In genomic region chr17:64390066-64390465, GRCh38 we compare ENCODE assay signal across 11 cellular contexts. TPM values are rescaled to one million over a fixed set of nuclear protein-coding genes. Genes with fewer than 3 reads are reported as not detected.
DNase-seq lines count a peak whose midpoint lies in the region; ATAC-seq, FAIRE-seq and TF ChIP-seq lines count a peak whose summit lies in the region.
"Had no signal": no experiment of that assay in that cellular context is flagged by ENCODE, and none has a peak within 500 bp of the region (broad histone marks: within the 10 kb centered on the region; RNA-seq: fewer than 3 reads in every experiment).

No MANE protein-coding gene starts in this region.

- CTCF ChIA-PET in T-cell (lab: Charles Lee) = no interaction called here

- POLR2A ChIA-PET in T-cell (lab: Charles Lee) = no interaction called here

- no peaks in the 10 kb centered on the region; the same call in 2 of the 3 replicates for H3K9me3 Mint-ChIP-seq in GM23338
- no peaks in the 10 kb centered on the region for H3K9me3 Mint-ChIP-seq in T-cell
- H3K9me3 Mint-ChIP-seq: WTC11 had no signal

- no peaks in the 10 kb centered on the region for H3K4me1 ChIP-seq in GM23338 (ENCODE audit: insufficient read depth)
- no peaks in the 10 kb centered on the region for H3K4me1 ChIP-seq in small intestine (ENCODE audit: control insufficient read depth in 2 of 2, insufficient read depth in 1 of 2, low read depth in 1 of 2, low read length in 1 of 2)

- H3K27me3 ChIP-seq in GM23338 (ENCODE audit: insufficient read depth) = no peaks in the 10 kb centered on the region
- H3K27me3 ChIP-seq in small intestine (ENCODE audit: control insufficient read depth in 2 of 2, insufficient read depth in 2 of 2, low read length in 2 of 2) = no peaks in the 10 kb centered on the region

- H3K4me3 Mint-ChIP-seq in GM23338 (no peak overlapping the region), T-cell (peak overlapping the region; percentile 28 to 82 (median 74))
- H3K4me3 Mint-ChIP-seq: WTC11 had no signal

- H3K27ac Mint-ChIP-seq in GM23338 (no peak overlapping the region), T-cell (peak overlapping the region; percentile 69 to 96)
- H3K27ac Mint-ChIP-seq: WTC11 had no signal

- WGBS in small intestine, 3 donors = 37 to 46% (median 45%) methylated on average over 3 of the region's 3 CpGs

- no peak for FAIRE-seq in small intestine (lab: Jason Lieb, UNC)

- H3K27ac ChIP-seq in GM23338 (ENCODE audit: low read depth) (no peak overlapping the region), small intestine (ENCODE audit: low read depth in 1 of 2, low read length in 1 of 2) (peak overlapping the region; percentile 30 to 83), caudate nucleus (ENCODE audit: low read depth, low read length) (no peak overlapping the region)

- no peak for DNase-seq in GM23338 (ENCODE audit: low spot score)
- no peak for DNase-seq in T-cell
- DNase-seq in fibroblast of pulmonary artery (ENCODE audit: low read depth) = no peak
- no peak for DNase-seq in small intestine
- no peak for DNase-seq in caudate nucleus (lab: John Stamatoyannopoulos, UW)
- no peak for DNase-seq in HuH-7.5 (ENCODE audit: low spot score)
- DNase-seq in amygdala (lab: John Stamatoyannopoulos, UW) = no peak
- DNase-seq: erythroblast, islet precursor cell, NCI-H2029 treated with DMSO at 0.1 percent for 48 hours had no signal

- no peaks in the 10 kb centered on the region for H3F3A ChIP-seq in GM23338 (replicated peaks; ENCODE audit: low read depth)

- H3K36me3 Mint-ChIP-seq in GM23338 (ENCODE audit: low read depth) (no peaks in the 10 kb centered on the region), T-cell (peaks cover 14% of the 10 kb centered on the region)
- H3K36me3 Mint-ChIP-seq: WTC11 had no signal

- H2AFZ ChIP-seq in GM23338 = peak overlapping the region; percentile 98; the same call in 1 of the 2 replicates

- H3K4me2 ChIP-seq in GM23338 = no peak overlapping the region

- ATAC-seq in GM23338 (no peak), T-cell (replicated peaks in 1 of 4) (no peak)
- ATAC-seq: WTC11 had no signal

- no peaks in the 10 kb centered on the region for H4K20me1 ChIP-seq in GM23338 (replicated peaks; ENCODE audit: insufficient read depth)

- H3K4me1 Mint-ChIP-seq in GM23338 = peaks cover 9% of the 10 kb centered on the region; the same call in 2 of the 3 replicates
- H3K4me1 Mint-ChIP-seq in T-cell = peaks cover 64 to 95% (median 68%) of the 10 kb centered on the region in 3 donors
- H3K4me1 Mint-ChIP-seq: WTC11 had no signal

- TF ChIP-seq CTCF in GM23338 (conservative IDR thresholded peaks at IDR 0.05; ENCODE audit: low read depth in 2 of 2) (no peak), fibroblast of pulmonary artery (IDR thresholded peaks at IDR 0.05; ENCODE audit: low read length, missing control alignments) (no peak)

- peaks cover 14% of the 10 kb centered on the region for H3K27me3 Mint-ChIP-seq in GM23338 (ENCODE audit: insufficient read depth, low read depth, poor library complexity)
- H3K27me3 Mint-ChIP-seq in T-cell = peaks cover 0 to 4% of the 10 kb centered on the region in 2 donors

- no peaks in the 10 kb centered on the region for H3K36me3 ChIP-seq in GM23338 (ENCODE audit: insufficient read depth)
- H3K36me3 ChIP-seq in small intestine (ENCODE audit: control insufficient read depth in 2 of 2, insufficient read depth in 2 of 2, low read length in 2 of 2) = no peaks in the 10 kb centered on the region

- H3K4me3 ChIP-seq in GM23338 (no peak overlapping the region), fibroblast of pulmonary artery (replicated peaks; ENCODE audit: low read depth, low read length) (peak overlapping the region; percentile 41), small intestine (ENCODE audit: low read depth in 1 of 2, low read length in 2 of 2) (no peak overlapping the region)

- no peaks in the 10 kb centered on the region for H3K9me2 ChIP-seq in GM23338 (ENCODE audit: insufficient read depth)

- no peaks in the 10 kb centered on the region for H3K79me2 ChIP-seq in GM23338 (replicated peaks; ENCODE audit: insufficient read depth)

- H3K9me3 ChIP-seq in small intestine (ENCODE audit: control insufficient read depth, low read depth) = no peaks in the 10 kb centered on the region

TF ChIP-seq in GM23338, 12 proteins besides CTCF, POLR2A, EP300 and RAD21:
- TF ChIP-seq EZH2phosphoT487 (IDR thresholded peaks at IDR 0.05; ENCODE audit: unreplicated experiment) (no peak), CREB1 (CRISPR knock-in tag; IDR thresholded peaks at IDR 0.05; ENCODE audit: low read depth) (no peak)

RNA-seq across cellular contexts. Expression of gene PECAM1, which starts 0.6 kb away (rescaled TPM):
- total RNA-seq in GM23338 (2014; rRNA removed; shearing (Covaris generic)) = 0.04 TPM in 1 of 2 replicates, not detected in the other
- polyA plus RNA-seq in GM23338 (2016; fragmentation: Nextera tagmentation; extraction: Ambion mirVana) = not detected in 2 replicates
- total RNA-seq in T-cell = 10 to 100 TPM; 20.9 to 69.3 (median 57.1) TPM
- polyA plus RNA-seq in small intestine = 10 to 100 TPM in 1 of 3 donors, 1 to 10 TPM in 2; 1.1 to 85.1 (median 8.4) TPM

RNA-seq across cellular contexts. Expression of gene MILR1, which starts 58.8 kb away (rescaled TPM):
- total RNA-seq in GM23338 (2014; rRNA removed; shearing (Covaris generic)) = not detected in 2 replicates
- polyA plus RNA-seq in GM23338 (2016; fragmentation: Nextera tagmentation; extraction: Ambion mirVana) (0.39 TPM in 1 of 2 replicates, not detected in the other), small intestine (1 to 10 TPM; 2.0 to 5.4 (median 3.8) TPM)
- total RNA-seq in T-cell = under 1 TPM in 2 of 5 donors, not detected in 3; 0.22 to 0.76 TPM
- total RNA-seq: WTC11 had no signal

Comparison
In these comparisons a context has a peak if more than half of its experiments do, and no peak if none do; other contexts are left out.
1. H3K27ac ChIP-seq: peak in small intestine (2 of 2); none in GM23338 (single experiment) and caudate nucleus (single experiment).
2. RNA of gene PECAM1, which starts 0.6 kb away (total RNA-seq): 20.9 to 69.3 TPM in T-cell; 0.04 TPM in GM23338; every median in the first group is over 10 times any median in the second.